ENCODE assay signal across 1 cellular context in the genomic region with DNA sequence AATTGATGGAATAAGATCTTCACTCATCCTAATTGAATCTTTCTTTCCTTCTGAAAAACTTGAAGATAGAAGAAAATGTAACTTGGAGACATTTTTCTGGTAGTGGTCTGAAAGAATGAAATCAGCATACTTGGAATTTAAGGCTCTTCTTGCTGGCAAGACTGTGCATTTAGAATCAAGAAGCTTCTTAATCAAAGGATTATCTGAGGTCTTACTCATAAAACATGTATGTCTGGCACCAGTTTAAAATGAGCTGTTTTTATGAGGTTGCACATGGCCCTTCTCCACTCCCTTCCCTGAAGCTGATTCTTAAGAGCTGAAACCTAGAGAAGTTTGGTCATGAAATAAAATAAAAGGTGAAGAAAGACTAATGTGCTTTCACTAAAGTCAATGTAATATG.
TF ChIP-seq lines count a peak whose summit lies in the region.

No MANE protein-coding gene starts in this region.

TF ChIP-seq in A549, 52 proteins besides CTCF, POLR2A, EP300 and RAD21 (continued from another document):
- TF ChIP-seq, protein P1, sequence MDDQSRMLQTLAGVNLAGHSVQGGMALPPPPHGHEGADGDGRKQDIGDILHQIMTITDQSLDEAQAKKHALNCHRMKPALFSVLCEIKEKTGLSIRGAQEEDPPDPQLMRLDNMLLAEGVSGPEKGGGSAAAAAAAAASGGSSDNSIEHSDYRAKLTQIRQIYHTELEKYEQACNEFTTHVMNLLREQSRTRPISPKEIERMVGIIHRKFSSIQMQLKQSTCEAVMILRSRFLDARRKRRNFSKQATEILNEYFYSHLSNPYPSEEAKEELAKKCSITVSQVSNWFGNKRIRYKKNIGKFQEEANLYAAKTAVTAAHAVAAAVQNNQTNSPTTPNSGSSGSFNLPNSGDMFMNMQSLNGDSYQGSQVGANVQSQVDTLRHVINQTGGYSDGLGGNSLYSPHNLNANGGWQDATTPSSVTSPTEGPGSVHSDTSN (IDR thresholded peaks at IDR 0.05): no peak
- TF ChIP-seq HDAC2 (IDR thresholded peaks at IDR 0.05) (no peak), JUNB (IDR thresholded peaks at IDR 0.05) (no peak), TFCP2L1 (CRISPR knock-in tag; IDR thresholded peaks at IDR 0.05) (no peak), NR3C1 (IDR thresholded peaks at IDR 0.05) (no peak), JUN (IDR thresholded peaks at IDR 0.05) (no peak), ZFP36 (IDR thresholded peaks at IDR 0.05; ENCODE audit: borderline replicate concordance, partially characterized antibody) (no peak), CBX8 (IDR thresholded peaks at IDR 0.05) (no peak), HEYL (CRISPR knock-in tag; IDR thresholded peaks at IDR 0.05) (no peak), HES2 (IDR thresholded peaks at IDR 0.05) (no peak), RCOR1 (IDR thresholded peaks at IDR 0.05; ENCODE audit: low read depth, low read length) (no peak), CHD4 (IDR thresholded peaks at IDR 0.05; ENCODE audit: borderline replicate concordance) (no peak)
- TF ChIP-seq, protein P2, sequence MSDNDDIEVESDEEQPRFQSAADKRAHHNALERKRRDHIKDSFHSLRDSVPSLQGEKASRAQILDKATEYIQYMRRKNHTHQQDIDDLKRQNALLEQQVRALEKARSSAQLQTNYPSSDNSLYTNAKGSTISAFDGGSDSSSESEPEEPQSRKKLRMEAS (IDR thresholded peaks at IDR 0.05): no peak
